ENCODE assay signal across 24 cellular contexts in genomic region chr10:42930516-42931205, GRCh38.
"Had no signal": no experiment of that assay in that cellular context is flagged by ENCODE, and none has a peak within 500 bp of the region (broad histone marks: within the 10 kb centered on the region; RNA-seq: fewer than 3 reads in every experiment).

No MANE protein-coding gene starts in this region.

- H3K36me3 Mint-ChIP-seq: natural killer cell treated with Interleukin-12 subunit alpha and Interleukin-12 subunit beta and Interleukin-15 and Interleukin-18, amount 100 ng/mL, for 72 hours; neural progenitor cell; stimulated activated memory B cell treated with anti-CD40 and anti-IgM and Interleukin-4, amounts not matched to agents 10 μg/mL and 1 μg/mL and 100 μg/mL, for 72 hours had no signal

- DNase-seq: effector memory CD8-positive, alpha-beta T cell; esophagus squamous epithelium; foreskin fibroblast; glutamatergic neuron; islet precursor cell; lower lobe of right lung; midbrain; occipital lobe; right lobe of liver; stimulated activated CD4-positive, alpha-beta T cell treated with anti-CD3 and anti-CD28 coated beads, Interleukin-15, amount 100 ng/mL, for 24 hours; stimulated activated CD4-positive, alpha-beta T cell treated with anti-CD3 and anti-CD28 coated beads, Interleukin-1b, Interleukin-23, amount 100 ng/mL, for 48 hours; stimulated activated CD4-positive, alpha-beta T cell treated with anti-CD3 and anti-CD28 coated beads, Interleukin-4, amount 100 ng/mL, for 24 hours; tibial artery had no signal

- H3K4me3 ChIP-seq: esophagus squamous epithelium, gastroesophageal sphincter, left lung, lower lobe of right lung, neural progenitor cell, prostate gland, right lobe of liver, tibial artery had no signal

- ATAC-seq: effector memory CD8-positive, alpha-beta T cell; gastroesophageal sphincter; left lung; lower lobe of right lung; natural killer cell treated with Interleukin-12 subunit alpha and Interleukin-12 subunit beta and Interleukin-15 and Interleukin-18, amount 100 ng/mL, for 72 hours; right lobe of liver; stimulated activated memory B cell treated with anti-CD40 and anti-IgM and Interleukin-4, amounts not matched to agents 10 μg/mL and 1 μg/mL and 100 μg/mL, for 72 hours had no signal

- H3K4me3 Mint-ChIP-seq: dendritic cell treated with granulocyte-macrophage colony-stimulating factor and Interleukin-4, amounts not matched to agents 40 ng/mL and 50 ng/mL, for 4 days; effector memory CD8-positive, alpha-beta T cell; memory B cell; natural killer cell treated with Interleukin-12 subunit alpha and Interleukin-12 subunit beta and Interleukin-15 and Interleukin-18, amount 100 ng/mL, for 72 hours; neural progenitor cell; stimulated activated memory B cell treated with anti-CD40 and anti-IgM and Interleukin-4, amounts not matched to agents 10 μg/mL and 1 μg/mL and 100 μg/mL, for 72 hours; stimulated activated naive CD8-positive, alpha-beta T cell treated with anti-CD3 and anti-CD28 coated beads, Interleukin-15, Interleukin-2, amounts not matched to agents 100 ng/mL and 50 ng/mL, for 24 hours had no signal

- H3K27ac Mint-ChIP-seq: dendritic cell treated with granulocyte-macrophage colony-stimulating factor and Interleukin-4, amounts not matched to agents 40 ng/mL and 50 ng/mL, for 4 days; effector memory CD8-positive, alpha-beta T cell; memory B cell; natural killer cell treated with Interleukin-12 subunit alpha and Interleukin-12 subunit beta and Interleukin-15 and Interleukin-18, amount 100 ng/mL, for 72 hours; neural progenitor cell; stimulated activated memory B cell treated with anti-CD40 and anti-IgM and Interleukin-4, amounts not matched to agents 10 μg/mL and 1 μg/mL and 100 μg/mL, for 72 hours; stimulated activated naive CD8-positive, alpha-beta T cell treated with anti-CD3 and anti-CD28 coated beads, Interleukin-15, Interleukin-2, amounts not matched to agents 100 ng/mL and 50 ng/mL, for 24 hours had no signal

- H3K27ac ChIP-seq: epithelial cell of prostate, esophagus squamous epithelium, gastroesophageal sphincter, left lung, lower lobe of right lung, neural progenitor cell, parathyroid adenoma, prostate gland, right lobe of liver, tibial artery had no signal

- H3K36me3 ChIP-seq: esophagus squamous epithelium, gastroesophageal sphincter, left lung, lower lobe of right lung, neural progenitor cell, prostate gland, right lobe of liver, tibial artery had no signal

- H3K9me3 ChIP-seq: esophagus squamous epithelium, gastroesophageal sphincter, left lung, lower lobe of right lung, prostate gland, right lobe of liver, tibial artery had no signal

- H3K4me1 ChIP-seq: parathyroid adenoma, prostate gland, right lobe of liver had no signal

- H3K9me3 Mint-ChIP-seq: dendritic cell treated with granulocyte-macrophage colony-stimulating factor and Interleukin-4, amounts not matched to agents 40 ng/mL and 50 ng/mL, for 4 days; effector memory CD8-positive, alpha-beta T cell; memory B cell; natural killer cell treated with Interleukin-12 subunit alpha and Interleukin-12 subunit beta and Interleukin-15 and Interleukin-18, amount 100 ng/mL, for 72 hours; stimulated activated memory B cell treated with anti-CD40 and anti-IgM and Interleukin-4, amounts not matched to agents 10 μg/mL and 1 μg/mL and 100 μg/mL, for 72 hours; stimulated activated naive CD8-positive, alpha-beta T cell treated with anti-CD3 and anti-CD28 coated beads, Interleukin-15, Interleukin-2, amounts not matched to agents 100 ng/mL and 50 ng/mL, for 24 hours had no signal
